Comparison of ENCODE assay signal across 20 cellular contexts in genomic region chr5:74167930-74168315, GRCh38.
DNase-seq lines count a peak whose midpoint lies in the region; ATAC-seq, FAIRE-seq and TF ChIP-seq lines count a peak whose summit lies in the region.
"Had no signal": no experiment of that assay in that cellular context is flagged by ENCODE, and none has a peak within 500 bp of the region (broad histone marks: within the 10 kb centered on the region; RNA-seq: fewer than 3 reads in every experiment).

No MANE protein-coding gene starts in this region.

- H4K91ac ChIP-seq in neuronal stem cell (ENCODE audit: low read depth, low read length, poor library complexity) = no peak overlapping the region

- TF ChIP-seq EP300 in A549 (IDR thresholded peaks at IDR 0.05) = no peak

- WGBS in A549 (ENCODE audit: missing lambda C conversion rate) = 54% methylated on average over 4 of the region's 4 CpGs
- WGBS in neuronal stem cell (ENCODE audit: extremely low coverage in 2 of 2, insufficient read length in 2 of 2, insufficient replicate concordance in 1 of 2), 2 donors = no CpG with 5 or more reads among the region's 4 CpGs

- DNase-seq in A549 (ENCODE audit: low read depth in 1 of 2, low spot score in 1 of 2) (no peak), HTR-8/SVneo (ENCODE audit: insufficient read length, low spot score) (no peak), neuronal stem cell (ENCODE audit: low spot score) (no peak), occipital lobe (lab: John Stamatoyannopoulos, UW) (no peak), NCI-H510A treated with DMSO at 0.1 percent for 48 hours (lab: John Stamatoyannopoulos, UW) (no peak), NCI-H2107 treated with DMSO at 0.1 percent for 48 hours (lab: John Stamatoyannopoulos, UW; ENCODE audit: unreplicated experiment) (no peak)
- DNase-seq: activated CD4-positive, alpha-beta memory T cell treated with anti-CD3 and anti-CD28 coated beads, Interleukin-2, amount 10 ng/mL, durations not matched to agents 7 days and 5 days; C1 segment of cervical spinal cord; dorsolateral prefrontal cortex; MG63; NCI-H1417 treated with DMSO at 0.1 percent for 48 hours; NCI-H524 treated with DMSO at 0.1 percent for 48 hours; RPMI8226; upper lobe of left lung had no signal

- H3K23ac ChIP-seq in neuronal stem cell (ENCODE audit: low read depth, low read length, poor library complexity) = no peak overlapping the region

- H3K27ac Mint-ChIP-seq in nephron = peak overlapping the region in 2 of 3 experiments; percentile 41 to 68
- H3K27ac Mint-ChIP-seq: activated CD4-positive, alpha-beta memory T cell treated with anti-CD3 and anti-CD28 coated beads, Interleukin-2, amount 10 ng/mL, durations not matched to agents 7 days and 5 days; activated naive CD8-positive, alpha-beta T cell; neural progenitor cell; progenitor cell of endocrine pancreas had no signal

- H3K9me3 Mint-ChIP-seq in nephron = no peaks in the 10 kb centered on the region
- H3K9me3 Mint-ChIP-seq: activated CD4-positive, alpha-beta memory T cell treated with anti-CD3 and anti-CD28 coated beads, Interleukin-2, amount 10 ng/mL, durations not matched to agents 7 days and 5 days; neural progenitor cell had no signal

- no peak overlapping the region for H2BK12ac ChIP-seq in neuronal stem cell (ENCODE audit: low read length)

- no peak overlapping the region for H3K9ac ChIP-seq in neuronal stem cell (ENCODE audit: low read depth, low read length, poor library complexity)
- H3K9ac ChIP-seq: neural progenitor cell had no signal

- H3K18ac ChIP-seq in neuronal stem cell (ENCODE audit: low read length) = no peak overlapping the region

- H4K8ac ChIP-seq in neuronal stem cell (ENCODE audit: low read depth, low read length) = no peak overlapping the region

- no peak overlapping the region for H2BK15ac ChIP-seq in neuronal stem cell (ENCODE audit: low read length)

- POLR2A ChIA-PET in A549 (lab: Yijun Ruan, JAX) = no interaction called here

- no peak for TF ChIP-seq POLR2A in A549 (IDR thresholded peaks at IDR 0.05; ENCODE audit: low read length)

- TF ChIP-seq RAD21 in A549 (conservative IDR thresholded peaks at IDR 0.05 in 1 of 2, IDR thresholded peaks at IDR 0.05 in 1 of 2) = no peak

- H3K36me3 ChIP-seq in neuronal stem cell (replicated peaks in 1 of 2; ENCODE audit: control insufficient read depth in 2 of 2, insufficient read depth in 2 of 2, low read length in 2 of 2) = no peaks in the 10 kb centered on the region
- H3K36me3 ChIP-seq: MG63, neural progenitor cell, upper lobe of left lung had no signal

- H2AFZ ChIP-seq in neuronal stem cell (ENCODE audit: low read length) = no peak overlapping the region
- H2AFZ ChIP-seq: neural progenitor cell had no signal

- H3K27ac ChIP-seq in A549 = peak overlapping the region in 1 of 2 experiments; percentile 49; a peak in 2 of 6 replicates
- peak overlapping the region; percentile 76 for H3K27ac ChIP-seq in VCaP
- H3K27ac ChIP-seq in neuronal stem cell (replicated peaks; ENCODE audit: low read length) = no peak overlapping the region
- H3K27ac ChIP-seq: neural progenitor cell, upper lobe of left lung had no signal

- peaks cover 51% of the 10 kb centered on the region for H3K4me1 Mint-ChIP-seq in nephron
- H3K4me1 Mint-ChIP-seq: activated CD4-positive, alpha-beta memory T cell treated with anti-CD3 and anti-CD28 coated beads, Interleukin-2, amount 10 ng/mL, durations not matched to agents 7 days and 5 days had no signal

- H3K4me1 ChIP-seq in A549 (peaks cover 14% of the 10 kb centered on the region), neuronal stem cell (ENCODE audit: control insufficient read depth in 2 of 2, insufficient read depth in 1 of 2, low read depth in 1 of 2, low read length in 2 of 2) (no peaks in the 10 kb centered on the region)
- H3K4me1 ChIP-seq: upper lobe of left lung had no signal

- no peak; a peak in 1 of 6 replicates for ATAC-seq in A549

- H2AK5ac ChIP-seq in neuronal stem cell (ENCODE audit: low read depth, low read length) = no peak overlapping the region

- H3K4ac ChIP-seq in neuronal stem cell (ENCODE audit: low read length) = no peak overlapping the region

- H2BK120ac ChIP-seq in neuronal stem cell (ENCODE audit: low read depth, low read length) = no peak overlapping the region

- no peak overlapping the region for H3K4me3 ChIP-seq in A549
- no peak overlapping the region for H3K4me3 ChIP-seq in neuronal stem cell (ENCODE audit: low read length in 2 of 2)
- H3K4me3 ChIP-seq: dorsolateral prefrontal cortex, lung, MG63, neural progenitor cell, upper lobe of left lung had no signal

- no peaks in the 10 kb centered on the region for H3K79me1 ChIP-seq in neuronal stem cell (ENCODE audit: low read depth, low read length)

- FAIRE-seq in A549 (lab: Jason Lieb, UNC) = no peak
- FAIRE-seq in HTR-8/SVneo (lab: Jason Lieb, UNC) = peak; percentile 60

- no peak overlapping the region for H2BK5ac ChIP-seq in neuronal stem cell (ENCODE audit: low read length)

- no peaks in the 10 kb centered on the region for H3K27me3 ChIP-seq in neuronal stem cell (ENCODE audit: control insufficient read depth in 3 of 3, insufficient read depth in 3 of 3, low read depth in 1 of 3, low read length in 3 of 3)
- H3K27me3 ChIP-seq: dorsolateral prefrontal cortex, MG63, neural progenitor cell, upper lobe of left lung had no signal

- H3K9me3 ChIP-seq in A549 = no peaks in the 10 kb centered on the region
- H3K9me3 ChIP-seq in neuronal stem cell (replicated peaks in 1 of 2; ENCODE audit: control insufficient read depth in 2 of 2, insufficient read depth in 1 of 2, low read depth in 1 of 2, low read length in 2 of 2) = peaks cover 0 to 3% of the 10 kb centered on the region in 2 donors
- H3K9me3 ChIP-seq: MG63, upper lobe of left lung had no signal

- no peak overlapping the region for H3K4me3 Mint-ChIP-seq in nephron
- H3K4me3 Mint-ChIP-seq: activated CD4-positive, alpha-beta memory T cell treated with anti-CD3 and anti-CD28 coated beads, Interleukin-2, amount 10 ng/mL, durations not matched to agents 7 days and 5 days; activated naive CD8-positive, alpha-beta T cell; neural progenitor cell had no signal

- H3K4me2 ChIP-seq in A549 = peak overlapping the region; percentile 58
- H3K4me2 ChIP-seq in neuronal stem cell (ENCODE audit: insufficient read depth, low read length, poor library complexity, severe bottlenecking) = no peak overlapping the region
- H3K4me2 ChIP-seq: neural progenitor cell had no signal

- CTCF ChIA-PET in A549 (lab: Yijun Ruan, JAX) = interaction anchor here (1.0 kb wide), 1 partner anchor 37 kb away, joined by 3 read pairs; no protein-coding TSS in a partner anchor

- H3K36me3 Mint-ChIP-seq in nephron (ENCODE audit: low read depth) = no peaks in the 10 kb centered on the region
- H3K36me3 Mint-ChIP-seq: activated naive CD8-positive, alpha-beta T cell; neural progenitor cell had no signal

- no peak overlapping the region for H3K14ac ChIP-seq in neuronal stem cell (ENCODE audit: low read length)

- TF ChIP-seq CTCF in A549 (IDR thresholded peaks at IDR 0.05) (no peak), VCaP (conservative IDR thresholded peaks at IDR 0.05) (no peak), nephron (IDR thresholded peaks at IDR 0.05; ENCODE audit: unreplicated experiment in 3 of 3) (no peak)

- peaks cover 3% of the 10 kb centered on the region for H3K27me3 Mint-ChIP-seq in nephron (ENCODE audit: low read depth)
- H3K27me3 Mint-ChIP-seq: activated naive CD8-positive, alpha-beta T cell had no signal

TF ChIP-seq in A549, 52 proteins besides CTCF, POLR2A, EP300 and RAD21:
- no peak for TF ChIP-seq TP53 (CRISPR knock-in tag; IDR thresholded peaks at IDR 0.05)
- TF ChIP-seq HDAC2 (IDR thresholded peaks at IDR 0.05) = no peak
- no peak for TF ChIP-seq SMC3 (IDR thresholded peaks at IDR 0.05)
- TF ChIP-seq KDM1A (IDR thresholded peaks at IDR 0.05; ENCODE audit: low read depth) = no peak
- TF ChIP-seq POLR2AphosphoS2 (conservative IDR thresholded peaks at IDR 0.05; ENCODE audit: low read length) = no peak
- TF ChIP-seq RFX5 (IDR thresholded peaks at IDR 0.05) = no peak
- TF ChIP-seq RARB (CRISPR knock-in tag; IDR thresholded peaks at IDR 0.05) = no peak
- TF ChIP-seq FOSL2 (IDR thresholded peaks at IDR 0.05) = no peak
- no peak for TF ChIP-seq FOSL2 (CRISPR knock-in tag; IDR thresholded peaks at IDR 0.05)
- TF ChIP-seq NR3C1 (IDR thresholded peaks at IDR 0.05) = no peak
- no peak for TF ChIP-seq SREBF2 (IDR thresholded peaks at IDR 0.05)
- TF ChIP-seq HEYL (CRISPR knock-in tag; IDR thresholded peaks at IDR 0.05) = no peak
- TF ChIP-seq TFCP2L1 (CRISPR knock-in tag; IDR thresholded peaks at IDR 0.05) = no peak
- no peak for TF ChIP-seq FOSB (CRISPR knock-in tag; IDR thresholded peaks at IDR 0.05)
TF ChIP-seq in A549: peak in this region for 0.
